In genomic region chr2:7012141-7012809, GRCh38 we compare ENCODE assay signal across 13 cellular contexts.
DNase-seq lines count a peak whose midpoint lies in the region; ATAC-seq and TF ChIP-seq lines count a peak whose summit lies in the region.
"Had no signal": no experiment of that assay in that cellular context is flagged by ENCODE, and none has a peak within 500 bp of the region (broad histone marks: within the 10 kb centered on the region; RNA-seq: fewer than 3 reads in every experiment).

No MANE protein-coding gene starts in this region.

- H3K27me3 ChIP-seq in RWPE2 (ENCODE audit: insufficient read depth, poor library complexity, severe bottlenecking) = no peaks in the 10 kb centered on the region

- no peak overlapping the region for H3K4me3 ChIP-seq in RWPE2 (ENCODE audit: severe bottlenecking)
- H3K4me3 ChIP-seq: A549, lung had no signal

- no peaks in the 10 kb centered on the region for H3K36me3 ChIP-seq in RWPE2 (ENCODE audit: low read depth)

- peaks cover 20% of the 10 kb centered on the region for H3K4me1 ChIP-seq in RWPE2 (ENCODE audit: insufficient read depth, poor library complexity, severe bottlenecking)
- H3K4me1 ChIP-seq: A549 had no signal

- TF ChIP-seq CTCF in RWPE2 (IDR thresholded peaks at IDR 0.05; ENCODE audit: poor library complexity, severe bottlenecking) = no peak

- H3K27ac ChIP-seq in RWPE2 (ENCODE audit: poor library complexity, severe bottlenecking) (peak overlapping the region; percentile 34), substantia nigra (ENCODE audit: low read depth, low read length, poor library complexity, severe bottlenecking) (peak overlapping the region; percentile 72)
- H3K27ac ChIP-seq: A549 had no signal

- no peaks in the 10 kb centered on the region for H3K9me3 ChIP-seq in RWPE2 (ENCODE audit: severe bottlenecking)
- H3K9me3 ChIP-seq: A549 had no signal

- intact Hi-C loops in head of caudate nucleus (cut with DNase I) = no loop called here

- DNase-seq in NCI-H2107 treated with DMSO at 0.1 percent for 48 hours (lab: John Stamatoyannopoulos, UW; ENCODE audit: unreplicated experiment) (peak; percentile 18), NCI-H2107 (lab: John Stamatoyannopoulos, UW) (no peak), RWPE2 (ENCODE audit: low spot score) (no peak), head of caudate nucleus (peak in 36 of 42 donors; percentile 52 to 86 (median 71)), substantia nigra (lab: John Stamatoyannopoulos, UW) (peak in 28 of 49 donors; percentile 12 to 77 (median 44)), NCI-H2227 (lab: John Stamatoyannopoulos, UW; ENCODE audit: unreplicated experiment) (no peak), HEK293T (ENCODE audit: extremely low spot score) (no peak)
- DNase-seq: erythroblast; MM.1S; stimulated activated CD4-positive, alpha-beta T cell treated with anti-CD3 and anti-CD28 coated beads, Interleukin-12 subunit alpha, Interleukin-12 subunit beta, amount 100 ng/mL, for 4 hours had no signal

- no peak for ATAC-seq in RWPE2 (ENCODE audit: low read depth)
- ATAC-seq in HG03520 (IDR thresholded peaks at IDR 0.05; ENCODE audit: unreplicated experiment) = no peak
- ATAC-seq: A549 had no signal

- POLR2A ChIA-PET in HEK293T (lab: Yijun Ruan, JAX) = no interaction called here

- CTCF ChIA-PET in HEK293T (lab: Yijun Ruan, JAX) = no interaction called here

TF ChIP-seq in HEK293T, 16 proteins besides CTCF, POLR2A, EP300 and RAD21:
- TF ChIP-seq ARNT (IDR thresholded peaks at IDR 0.05) (no peak), ZNF384 (IDR thresholded peaks at IDR 0.05) (no peak), L3MBTL2 (conservative IDR thresholded peaks at IDR 0.05) (no peak), FOXA1 (IDR thresholded peaks at IDR 0.05) (no peak), NFRKB (IDR thresholded peaks at IDR 0.05) (no peak), FOXM1 (IDR thresholded peaks at IDR 0.05; ENCODE audit: borderline replicate concordance) (no peak), ELF4 (IDR thresholded peaks at IDR 0.05) (no peak), CTBP1 (IDR thresholded peaks at IDR 0.05; ENCODE audit: borderline replicate concordance) (no peak), TARDBP (IDR thresholded peaks at IDR 0.05) (no peak), LEF1 (IDR thresholded peaks at IDR 0.05; ENCODE audit: borderline replicate concordance) (no peak), SUZ12 (IDR thresholded peaks at IDR 0.05) (no peak), SP1 (IDR thresholded peaks at IDR 0.05) (no peak), BHLHE40 (IDR thresholded peaks at IDR 0.05; ENCODE audit: borderline replicate concordance) (no peak), HDGF (IDR thresholded peaks at IDR 0.05; ENCODE audit: borderline replicate concordance) (no peak), PKNOX1 (IDR thresholded peaks at IDR 0.05) (no peak), FOXK2 (IDR thresholded peaks at IDR 0.05) (no peak)

Comparison
In these comparisons a context has a peak if more than half of its experiments do, and no peak if none do; other contexts are left out.
1. DNase-seq: peak in NCI-H2107 treated with DMSO at 0.1 percent for 48 hours (single experiment), head of caudate nucleus (36 of 42) and substantia nigra (28 of 49); none in NCI-H2107 (single experiment), RWPE2 (single experiment), NCI-H2227 (single experiment) and HEK293T (single experiment).